8 cellular contexts compared by ENCODE assay signal in genomic region chr1:39026051-39026946, GRCh38. TPM values are rescaled to one million over a fixed set of nuclear protein-coding genes. Genes with fewer than 3 reads are reported as not detected.
DNase-seq lines count a peak whose midpoint lies in the region; ATAC-seq and TF ChIP-seq lines count a peak whose summit lies in the region.

TSS of gene NDUFS5 (plus strand) at chr1:39026350. CDS start at chr1:39028725, 2,375 bp downstream.

- TF ChIP-seq CTCF in HFFc6 (IDR thresholded peaks at IDR 0.05): no peak
- TF ChIP-seq CTCF in suprapubic skin (IDR thresholded peaks at IDR 0.05): no peak

- no peaks in the 10 kb centered on the region for H3K27me3 ChIP-seq in suprapubic skin

- peaks cover 15% of the 10 kb centered on the region for H3K4me1 ChIP-seq in suprapubic skin

- H3K4me3 Mint-ChIP-seq in HFFc6: peak within 1 kb of the TSS; percentile 93
- peak within 1 kb of the TSS; percentile 99 for H3K4me3 Mint-ChIP-seq in activated naive CD4-positive, alpha-beta T cell treated with anti-CD3 and anti-CD28 coated beads, Interleukin-2, amount 50 U/mL, for 24 hours

- under 1% methylated on average over 42 of the region's 51 CpGs for WGBS in suprapubic skin

- H3K36me3 Mint-ChIP-seq in HFFc6 (ENCODE audit: low read depth): peaks cover 18% of the 10 kb centered on the region
- peaks cover 4% of the 10 kb centered on the region for H3K36me3 Mint-ChIP-seq in activated naive CD4-positive, alpha-beta T cell treated with anti-CD3 and anti-CD28 coated beads, Interleukin-2, amount 50 U/mL, for 24 hours

- no peak for TF ChIP-seq EP300 in suprapubic skin (IDR thresholded peaks at IDR 0.05)

- peak; percentile 69 for DNase-seq in GF-D8 (lab: John Stamatoyannopoulos, UW)
- peak; percentile 92 for DNase-seq in HFFc6
- DNase-seq in NCI-H1048 (lab: John Stamatoyannopoulos, UW): peak; percentile 75
- peak; percentile 66 for DNase-seq in glomerular endothelial cell (ENCODE audit: extremely low read depth, low read depth, low spot score)
- peak; percentile 82 for DNase-seq in occipital lobe (lab: John Stamatoyannopoulos, UW)
- peak; percentile 94 to 95 for DNase-seq in suprapubic skin (ENCODE audit: low spot score in 2 of 2)

- peak within 1 kb of the TSS; percentile 97 for H3K27ac Mint-ChIP-seq in HFFc6
- H3K27ac Mint-ChIP-seq in activated naive CD4-positive, alpha-beta T cell treated with anti-CD3 and anti-CD28 coated beads, Interleukin-2, amount 50 U/mL, for 24 hours: peak within 1 kb of the TSS; percentile 95

- H3K27me3 Mint-ChIP-seq in HFFc6 (ENCODE audit: insufficient read depth): no peaks in the 10 kb centered on the region; the same call in 1 of the 2 replicates
- H3K27me3 Mint-ChIP-seq in activated naive CD4-positive, alpha-beta T cell treated with anti-CD3 and anti-CD28 coated beads, Interleukin-2, amount 50 U/mL, for 24 hours: no peaks in the 10 kb centered on the region

- ATAC-seq in SK-N-SH treated with all-trans-retinoic acid at 6 μM for 48 hours: peak; percentile 94

- peaks cover 13% of the 10 kb centered on the region for H3K4me1 Mint-ChIP-seq in HFFc6 (ENCODE audit: low read depth)
- peaks cover 35% of the 10 kb centered on the region for H3K4me1 Mint-ChIP-seq in activated naive CD4-positive, alpha-beta T cell treated with anti-CD3 and anti-CD28 coated beads, Interleukin-2, amount 50 U/mL, for 24 hours

- peak within 1 kb of the TSS; percentile 77 for H3K4me3 ChIP-seq in suprapubic skin

- TF ChIP-seq POLR2A in suprapubic skin (IDR thresholded peaks at IDR 0.05): peak in 1 of 2 donors; percentile 82

- H3K36me3 ChIP-seq in suprapubic skin: peaks cover 33% of the 10 kb centered on the region

- H3K9me3 Mint-ChIP-seq in HFFc6: no peaks in the 10 kb centered on the region
- H3K9me3 Mint-ChIP-seq in activated naive CD4-positive, alpha-beta T cell treated with anti-CD3 and anti-CD28 coated beads, Interleukin-2, amount 50 U/mL, for 24 hours: no peaks in the 10 kb centered on the region

- H3K27ac ChIP-seq in suprapubic skin: peak within 1 kb of the TSS; percentile 97

- no peaks in the 10 kb centered on the region for H3K9me3 ChIP-seq in suprapubic skin

TF ChIP-seq in SK-N-SH treated with all-trans-retinoic acid at 6 μM for 48 hours, 23 proteins besides CTCF, POLR2A, EP300 and RAD21:
- TF ChIP-seq GLIS3 (CRISPR knock-in tag; IDR thresholded peaks at IDR 0.05): no peak
- peak; percentile 24; the same call in 1 of the 2 replicates for TF ChIP-seq ZNF8 (CRISPR knock-in tag; IDR thresholded peaks at IDR 0.05)
- no peak for TF ChIP-seq ISL1 (CRISPR knock-in tag; IDR thresholded peaks at IDR 0.05)
- TF ChIP-seq PATZ1 (CRISPR knock-in tag; IDR thresholded peaks at IDR 0.05; ENCODE audit: borderline replicate concordance): no peak
- TF ChIP-seq, protein P1, sequence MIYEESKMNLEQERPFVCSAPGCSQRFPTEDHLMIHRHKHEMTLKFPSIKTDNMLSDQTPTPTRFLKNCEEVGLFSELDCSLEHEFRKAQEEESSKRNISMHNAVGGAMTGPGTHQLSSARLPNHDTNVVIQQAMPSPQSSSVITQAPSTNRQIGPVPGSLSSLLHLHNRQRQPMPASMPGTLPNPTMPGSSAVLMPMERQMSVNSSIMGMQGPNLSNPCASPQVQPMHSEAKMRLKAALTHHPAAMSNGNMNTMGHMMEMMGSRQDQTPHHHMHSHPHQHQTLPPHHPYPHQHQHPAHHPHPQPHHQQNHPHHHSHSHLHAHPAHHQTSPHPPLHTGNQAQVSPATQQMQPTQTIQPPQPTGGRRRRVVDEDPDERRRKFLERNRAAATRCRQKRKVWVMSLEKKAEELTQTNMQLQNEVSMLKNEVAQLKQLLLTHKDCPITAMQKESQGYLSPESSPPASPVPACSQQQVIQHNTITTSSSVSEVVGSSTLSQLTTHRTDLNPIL (CRISPR knock-in tag; IDR thresholded peaks at IDR 0.05; ENCODE audit: low read depth): peak; percentile 17; the same call in 1 of the 2 replicates
- TF ChIP-seq SNAI2 (CRISPR knock-in tag; IDR thresholded peaks at IDR 0.05): peak; percentile 25; the same call in 1 of the 2 replicates
- TF ChIP-seq CSDC2 (CRISPR knock-in tag; IDR thresholded peaks at IDR 0.05): 0 out of 2 replicates have a peak, but pooled peaks have one; percentile 37
- TF ChIP-seq BACH2 (CRISPR knock-in tag; IDR thresholded peaks at IDR 0.05; ENCODE audit: borderline replicate concordance): no peak
- TF ChIP-seq ZNF70 (CRISPR knock-in tag; IDR thresholded peaks at IDR 0.05): 0 out of 2 replicates have a peak, but pooled peaks have one; percentile 25
TF ChIP-seq in SK-N-SH treated with all-trans-retinoic acid at 6 μM for 48 hours: peak in this region for 5.

RNA-seq across cellular contexts. Expression of gene NDUFS5, which starts in this region (rescaled TPM):
- 100 to 1,000 TPM; 181 to 275 (median 249) TPM for total RNA-seq in HFFc6 (2021; fragmentation: NEBNext Ultra II Directional; extraction: Animal tissue kit (Norgen Biotek cat#: 25700))
- total RNA-seq in glomerular endothelial cell (476 and 496 TPM in 2 replicates), occipital lobe (268 TPM), suprapubic skin (100 to 1,000 TPM; 314 to 371 (median 352) TPM)

Comparison
In these comparisons a context has a peak if more than half of its experiments do, and no peak if none do; other contexts are left out.
1. Peak in every context shown above with its lines: DNase-seq, ATAC-seq, H3K4me3 ChIP-seq and H3K27ac ChIP-seq.